ENCODE assay signal across 8 cellular contexts in the genomic region with DNA sequence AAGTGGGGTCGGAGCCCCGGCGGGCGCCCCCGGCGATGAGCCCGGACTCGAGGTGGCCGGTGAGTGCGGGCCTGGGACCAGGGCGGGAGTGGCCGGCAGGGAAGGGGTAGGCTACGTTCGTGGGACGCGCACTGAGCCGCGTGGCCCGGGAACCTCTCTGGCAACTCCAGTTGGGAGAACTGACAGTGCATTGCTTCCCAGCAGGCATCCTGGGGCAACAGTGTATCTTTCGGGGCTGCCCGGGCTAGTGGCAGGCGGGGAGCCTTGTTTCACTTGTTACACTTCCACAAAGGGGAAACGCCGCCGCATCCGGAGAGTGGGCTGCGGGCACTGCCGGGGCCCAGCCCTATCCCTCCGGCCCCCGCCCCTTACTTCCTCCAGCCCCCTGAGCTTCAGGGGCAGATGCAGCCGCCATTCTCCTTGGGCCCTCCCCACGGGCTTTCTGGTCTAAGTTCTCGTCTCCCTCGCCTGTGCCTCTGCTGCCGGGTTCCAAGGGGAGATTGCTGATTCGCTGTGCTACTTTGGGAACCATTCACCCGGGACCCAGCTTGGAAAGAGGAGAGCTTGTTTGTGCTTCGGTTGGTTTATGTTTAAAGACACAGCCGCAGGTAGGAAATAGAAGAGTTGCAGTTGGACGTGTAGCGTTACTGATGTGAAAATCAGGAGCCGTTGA. TPM values are rescaled to one million over a fixed set of nuclear protein-coding genes. Genes with fewer than 3 reads are reported as not detected.
A peak's percentile ranks its signal among the peaks of the same experiment; 100 is the strongest.
DNase-seq lines count a peak whose midpoint lies in the region; ATAC-seq and TF ChIP-seq lines count a peak whose summit lies in the region.

No MANE protein-coding gene starts in this region.

- no peaks in the 10 kb centered on the region for H3K9me3 Mint-ChIP-seq in activated naive CD4-positive, alpha-beta T cell treated with anti-CD3 and anti-CD28 coated beads for 36 hours

- TF ChIP-seq CTCF in retinal pigment epithelial cell (conservative IDR thresholded peaks at IDR 0.05; ENCODE audit: low read depth, low read length) = no peak

- no peaks in the 10 kb centered on the region for H3K27me3 Mint-ChIP-seq in activated naive CD4-positive, alpha-beta T cell treated with anti-CD3 and anti-CD28 coated beads for 36 hours (ENCODE audit: low read depth)

- H3K4me3 Mint-ChIP-seq in activated naive CD4-positive, alpha-beta T cell treated with anti-CD3 and anti-CD28 coated beads for 36 hours = peak overlapping the region; percentile 84

- ATAC-seq in GM21619 (IDR thresholded peaks at IDR 0.05; ENCODE audit: unreplicated experiment) (peak; percentile 6), left cardiac atrium (peak in 1 of 2 donors; percentile 3)

- peak overlapping the region; percentile 83 for H3K4me3 ChIP-seq in retinal pigment epithelial cell (ENCODE audit: low read length)

- H3K4me1 Mint-ChIP-seq in activated naive CD4-positive, alpha-beta T cell treated with anti-CD3 and anti-CD28 coated beads for 36 hours (ENCODE audit: low read depth) = peaks cover 59% of the 10 kb centered on the region

- intact Hi-C loops in activated naive CD4-positive, alpha-beta T cell treated with anti-CD3 and anti-CD28 coated beads for 36 hours (cut with micrococcal nuclease) = loop anchor here (5.0 kb wide), 3 partner anchors 200 to 590 kb away; a partner anchor contains a TSS
- intact Hi-C loops in left cardiac atrium (cut with DNase I) = loop anchor here (2.0 to 10.0 kb wide), 3 partner anchors 17 to 227 kb away; a partner anchor contains a TSS

- peak overlapping the region; percentile 85 for H3K27ac Mint-ChIP-seq in activated naive CD4-positive, alpha-beta T cell treated with anti-CD3 and anti-CD28 coated beads for 36 hours

- DNase-seq in CD1c-positive myeloid dendritic cell (ENCODE audit: extremely low spot score) (peak; percentile 77), NCI-H69 (lab: John Stamatoyannopoulos, UW) (peak; percentile 16), left cardiac atrium (peak; percentile 43), retinal pigment epithelial cell (ENCODE audit: low read depth) (no peak), amygdala (lab: John Stamatoyannopoulos, UW) (no peak), putamen (ENCODE audit: low spot score) (no peak)
- peak; percentile 69 for DNase-seq in activated naive CD4-positive, alpha-beta T cell treated with anti-CD3 and anti-CD28 coated beads for 36 hours

- CTCF ChIA-PET in activated naive CD4-positive, alpha-beta T cell treated with anti-CD3 and anti-CD28 coated beads for 36 hours (lab: Charles Lee) = interaction anchor here (0.6 to 1.7 kb wide), 5 partner anchors 8 to 256 kb away, joined by 3 to 6 read pairs (median 4); a partner anchor contains a TSS

- peaks cover 16% of the 10 kb centered on the region for H3K36me3 Mint-ChIP-seq in activated naive CD4-positive, alpha-beta T cell treated with anti-CD3 and anti-CD28 coated beads for 36 hours (ENCODE audit: low read depth)

RNA-seq across cellular contexts. Expression of a gene that starts 0.7 kb away (rescaled TPM):
- 10 to 100 TPM; 16.8 to 19.4 TPM for total RNA-seq in activated naive CD4-positive, alpha-beta T cell treated with anti-CD3 and anti-CD28 coated beads for 36 hours
- 10 to 100 TPM; 10.2 to 14.6 TPM for total RNA-seq in left cardiac atrium

RNA-seq across cellular contexts. Expression of a gene that starts 17.5 kb away (rescaled TPM):
- total RNA-seq in activated naive CD4-positive, alpha-beta T cell treated with anti-CD3 and anti-CD28 coated beads for 36 hours = 10 to 100 TPM; 26.1 to 28.5 TPM
- total RNA-seq in left cardiac atrium = 10 to 100 TPM; 11.8 to 12.6 TPM

RNA-seq across cellular contexts. Expression of a gene that starts 28.6 kb away (rescaled TPM):
- not detected for total RNA-seq in activated naive CD4-positive, alpha-beta T cell treated with anti-CD3 and anti-CD28 coated beads for 36 hours
- total RNA-seq in left cardiac atrium = under 1 TPM in 1 of 2 donors, not detected in 1; 0.10 TPM

RNA-seq across cellular contexts. Expression of a gene that starts 37.5 kb away (rescaled TPM):
- total RNA-seq in activated naive CD4-positive, alpha-beta T cell treated with anti-CD3 and anti-CD28 coated beads for 36 hours = 10 to 100 TPM; 18.9 to 19.5 TPM
- total RNA-seq in left cardiac atrium = 10 to 100 TPM; 24.2 to 27.4 TPM

Comparison
In these comparisons a context has a peak if more than half of its experiments do, and no peak if none do; other contexts are left out.
1. DNase-seq: peak in CD1c-positive myeloid dendritic cell (single experiment), NCI-H69 (single experiment), activated naive CD4-positive, alpha-beta T cell treated with anti-CD3 and anti-CD28 coated beads for 36 hours (single experiment) and left cardiac atrium (single experiment); none in retinal pigment epithelial cell (single experiment), amygdala (0 of 56) and putamen (single experiment).